Comparison of ENCODE assay signal across 1 cellular context in the genomic region with DNA sequence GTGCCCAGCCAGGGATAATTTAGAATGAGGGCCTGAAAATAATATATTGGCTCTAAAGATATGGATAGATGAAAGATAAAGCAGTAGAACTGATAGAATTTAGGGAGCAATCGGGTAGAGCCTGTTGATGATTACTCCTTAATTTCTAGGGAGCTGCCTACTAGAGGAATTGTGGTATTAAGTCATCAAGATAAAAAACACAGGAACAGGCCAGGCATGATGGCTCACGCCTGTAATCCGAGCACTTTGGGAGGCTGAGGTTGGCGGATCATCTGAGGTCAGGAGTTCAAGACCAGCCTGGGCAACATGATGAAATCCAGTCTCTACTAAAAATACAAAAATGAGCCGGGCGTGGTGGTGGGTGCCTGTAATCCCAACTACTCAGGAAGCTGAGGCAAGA.
TF ChIP-seq lines count a peak whose summit lies in the region.

No MANE protein-coding gene starts in this region.

TF ChIP-seq in GM23338, 12 proteins besides CTCF, POLR2A, EP300 and RAD21 (continued from another document):
- TF ChIP-seq, protein P1, sequence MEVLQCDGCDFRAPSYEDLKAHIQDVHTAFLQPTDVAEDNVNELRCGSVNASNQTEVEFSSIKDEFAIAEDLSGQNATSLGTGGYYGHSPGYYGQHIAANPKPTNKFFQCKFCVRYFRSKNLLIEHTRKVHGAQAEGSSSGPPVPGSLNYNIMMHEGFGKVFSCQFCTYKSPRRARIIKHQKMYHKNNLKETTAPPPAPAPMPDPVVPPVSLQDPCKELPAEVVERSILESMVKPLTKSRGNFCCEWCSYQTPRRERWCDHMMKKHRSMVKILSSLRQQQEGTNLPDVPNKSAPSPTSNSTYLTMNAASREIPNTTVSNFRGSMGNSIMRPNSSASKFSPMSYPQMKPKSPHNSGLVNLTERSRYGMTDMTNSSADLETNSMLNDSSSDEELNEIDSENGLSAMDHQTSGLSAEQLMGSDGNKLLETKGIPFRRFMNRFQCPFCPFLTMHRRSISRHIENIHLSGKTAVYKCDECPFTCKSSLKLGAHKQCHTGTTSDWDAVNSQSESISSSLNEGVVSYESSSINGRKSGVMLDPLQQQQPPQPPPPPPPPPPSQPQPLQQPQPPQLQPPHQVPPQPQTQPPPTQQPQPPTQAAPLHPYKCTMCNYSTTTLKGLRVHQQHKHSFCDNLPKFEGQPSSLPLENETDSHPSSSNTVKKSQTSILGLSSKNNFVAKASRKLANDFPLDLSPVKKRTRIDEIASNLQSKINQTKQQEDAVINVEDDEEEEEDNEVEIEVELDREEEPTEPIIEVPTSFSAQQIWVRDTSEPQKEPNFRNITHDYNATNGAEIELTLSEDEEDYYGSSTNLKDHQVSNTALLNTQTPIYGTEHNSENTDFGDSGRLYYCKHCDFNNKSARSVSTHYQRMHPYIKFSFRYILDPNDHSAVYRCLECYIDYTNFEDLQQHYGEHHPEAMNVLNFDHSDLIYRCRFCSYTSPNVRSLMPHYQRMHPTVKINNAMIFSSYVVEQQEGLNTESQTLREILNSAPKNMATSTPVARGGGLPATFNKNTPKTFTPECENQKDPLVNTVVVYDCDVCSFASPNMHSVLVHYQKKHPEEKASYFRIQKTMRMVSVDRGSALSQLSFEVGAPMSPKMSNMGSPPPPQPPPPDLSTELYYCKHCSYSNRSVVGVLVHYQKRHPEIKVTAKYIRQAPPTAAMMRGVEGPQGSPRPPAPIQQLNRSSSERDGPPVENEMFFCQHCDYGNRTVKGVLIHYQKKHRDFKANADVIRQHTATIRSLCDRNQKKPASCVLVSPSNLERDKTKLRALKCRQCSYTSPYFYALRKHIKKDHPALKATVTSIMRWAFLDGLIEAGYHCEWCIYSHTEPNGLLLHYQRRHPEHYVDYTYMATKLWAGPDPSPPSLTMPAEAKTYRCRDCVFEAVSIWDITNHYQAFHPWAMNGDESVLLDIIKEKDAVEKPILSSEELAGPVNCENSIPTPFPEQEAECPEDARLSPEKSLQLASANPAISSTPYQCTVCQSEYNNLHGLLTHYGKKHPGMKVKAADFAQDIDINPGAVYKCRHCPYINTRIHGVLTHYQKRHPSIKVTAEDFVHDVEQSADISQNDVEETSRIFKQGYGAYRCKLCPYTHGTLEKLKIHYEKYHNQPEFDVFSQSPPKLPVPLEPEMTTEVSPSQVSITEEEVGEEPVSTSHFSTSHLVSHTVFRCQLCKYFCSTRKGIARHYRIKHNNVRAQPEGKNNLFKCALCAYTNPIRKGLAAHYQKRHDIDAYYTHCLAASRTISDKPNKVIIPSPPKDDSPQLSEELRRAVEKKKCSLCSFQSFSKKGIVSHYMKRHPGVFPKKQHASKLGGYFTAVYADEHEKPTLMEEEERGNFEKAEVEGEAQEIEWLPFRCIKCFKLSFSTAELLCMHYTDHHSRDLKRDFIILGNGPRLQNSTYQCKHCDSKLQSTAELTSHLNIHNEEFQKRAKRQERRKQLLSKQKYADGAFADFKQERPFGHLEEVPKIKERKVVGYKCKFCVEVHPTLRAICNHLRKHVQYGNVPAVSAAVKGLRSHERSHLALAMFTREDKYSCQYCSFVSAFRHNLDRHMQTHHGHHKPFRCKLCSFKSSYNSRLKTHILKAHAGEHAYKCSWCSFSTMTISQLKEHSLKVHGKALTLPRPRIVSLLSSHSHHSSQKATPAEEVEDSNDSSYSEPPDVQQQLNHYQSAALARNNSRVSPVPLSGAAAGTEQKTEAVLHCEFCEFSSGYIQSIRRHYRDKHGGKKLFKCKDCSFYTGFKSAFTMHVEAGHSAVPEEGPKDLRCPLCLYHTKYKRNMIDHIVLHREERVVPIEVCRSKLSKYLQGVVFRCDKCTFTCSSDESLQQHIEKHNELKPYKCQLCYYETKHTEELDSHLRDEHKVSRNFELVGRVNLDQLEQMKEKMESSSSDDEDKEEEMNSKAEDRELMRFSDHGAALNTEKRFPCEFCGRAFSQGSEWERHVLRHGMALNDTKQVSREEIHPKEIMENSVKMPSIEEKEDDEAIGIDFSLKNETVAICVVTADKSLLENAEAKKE (CRISPR knock-in tag; IDR thresholded peaks at IDR 0.05), result no peak
- TF ChIP-seq STAT1 (IDR thresholded peaks at IDR 0.05; ENCODE audit: unreplicated experiment) (no peak), JUNB (IDR thresholded peaks at IDR 0.05; ENCODE audit: unreplicated experiment) (no peak), CREB1 (CRISPR knock-in tag; IDR thresholded peaks at IDR 0.05; ENCODE audit: low read depth) (no peak), ZNF331 (CRISPR knock-in tag; IDR thresholded peaks at IDR 0.05; ENCODE audit: low read depth) (no peak), POLR2AphosphoS5 (IDR thresholded peaks at IDR 0.05; ENCODE audit: low read depth) (no peak), ZNF114 (CRISPR knock-in tag; IDR thresholded peaks at IDR 0.05) (no peak), NANOG (IDR thresholded peaks at IDR 0.05; ENCODE audit: borderline replicate concordance) (no peak), EZH2 (IDR thresholded peaks at IDR 0.05; ENCODE audit: low read depth, unreplicated experiment) (no peak)
- TF ChIP-seq, protein P2, sequence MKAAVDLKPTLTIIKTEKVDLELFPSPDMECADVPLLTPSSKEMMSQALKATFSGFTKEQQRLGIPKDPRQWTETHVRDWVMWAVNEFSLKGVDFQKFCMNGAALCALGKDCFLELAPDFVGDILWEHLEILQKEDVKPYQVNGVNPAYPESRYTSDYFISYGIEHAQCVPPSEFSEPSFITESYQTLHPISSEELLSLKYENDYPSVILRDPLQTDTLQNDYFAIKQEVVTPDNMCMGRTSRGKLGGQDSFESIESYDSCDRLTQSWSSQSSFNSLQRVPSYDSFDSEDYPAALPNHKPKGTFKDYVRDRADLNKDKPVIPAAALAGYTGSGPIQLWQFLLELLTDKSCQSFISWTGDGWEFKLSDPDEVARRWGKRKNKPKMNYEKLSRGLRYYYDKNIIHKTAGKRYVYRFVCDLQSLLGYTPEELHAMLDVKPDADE (IDR thresholded peaks at IDR 0.05), result no peak
- TF ChIP-seq, protein P3, sequence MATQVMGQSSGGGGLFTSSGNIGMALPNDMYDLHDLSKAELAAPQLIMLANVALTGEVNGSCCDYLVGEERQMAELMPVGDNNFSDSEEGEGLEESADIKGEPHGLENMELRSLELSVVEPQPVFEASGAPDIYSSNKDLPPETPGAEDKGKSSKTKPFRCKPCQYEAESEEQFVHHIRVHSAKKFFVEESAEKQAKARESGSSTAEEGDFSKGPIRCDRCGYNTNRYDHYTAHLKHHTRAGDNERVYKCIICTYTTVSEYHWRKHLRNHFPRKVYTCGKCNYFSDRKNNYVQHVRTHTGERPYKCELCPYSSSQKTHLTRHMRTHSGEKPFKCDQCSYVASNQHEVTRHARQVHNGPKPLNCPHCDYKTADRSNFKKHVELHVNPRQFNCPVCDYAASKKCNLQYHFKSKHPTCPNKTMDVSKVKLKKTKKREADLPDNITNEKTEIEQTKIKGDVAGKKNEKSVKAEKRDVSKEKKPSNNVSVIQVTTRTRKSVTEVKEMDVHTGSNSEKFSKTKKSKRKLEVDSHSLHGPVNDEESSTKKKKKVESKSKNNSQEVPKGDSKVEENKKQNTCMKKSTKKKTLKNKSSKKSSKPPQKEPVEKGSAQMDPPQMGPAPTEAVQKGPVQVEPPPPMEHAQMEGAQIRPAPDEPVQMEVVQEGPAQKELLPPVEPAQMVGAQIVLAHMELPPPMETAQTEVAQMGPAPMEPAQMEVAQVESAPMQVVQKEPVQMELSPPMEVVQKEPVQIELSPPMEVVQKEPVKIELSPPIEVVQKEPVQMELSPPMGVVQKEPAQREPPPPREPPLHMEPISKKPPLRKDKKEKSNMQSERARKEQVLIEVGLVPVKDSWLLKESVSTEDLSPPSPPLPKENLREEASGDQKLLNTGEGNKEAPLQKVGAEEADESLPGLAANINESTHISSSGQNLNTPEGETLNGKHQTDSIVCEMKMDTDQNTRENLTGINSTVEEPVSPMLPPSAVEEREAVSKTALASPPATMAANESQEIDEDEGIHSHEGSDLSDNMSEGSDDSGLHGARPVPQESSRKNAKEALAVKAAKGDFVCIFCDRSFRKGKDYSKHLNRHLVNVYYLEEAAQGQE (IDR thresholded peaks at IDR 0.05; ENCODE audit: unreplicated experiment), result no peak
